11 cellular contexts compared by ENCODE assay signal in genomic region chr4:83387922-83388676, GRCh38. TPM values are rescaled to one million over a fixed set of nuclear protein-coding genes. Genes with fewer than 3 reads are reported as not detected.
DNase-seq lines count a peak whose midpoint lies in the region; ATAC-seq and TF ChIP-seq lines count a peak whose summit lies in the region.
"Had no signal": no experiment of that assay in that cellular context is flagged by ENCODE, and none has a peak within 500 bp of the region (broad histone marks: within the 10 kb centered on the region; RNA-seq: fewer than 3 reads in every experiment).

No MANE protein-coding gene starts in this region.

- H3K4me3 Mint-ChIP-seq in GM23338 = no peak overlapping the region
- H3K4me3 Mint-ChIP-seq in activated naive CD8-positive, alpha-beta T cell = no peak overlapping the region
- peak overlapping the region in 2 of 10 donors; percentile 13 to 45 for H3K4me3 Mint-ChIP-seq in naive thymus-derived CD8-positive, alpha-beta T cell

- H3K27ac ChIP-seq in GM23338 (ENCODE audit: low read depth) = no peak overlapping the region
- H3K27ac ChIP-seq: brain microvascular endothelial cell had no signal

- peaks cover 4% of the 10 kb centered on the region; the same call in 1 of the 2 replicates for H3F3A ChIP-seq in GM23338 (replicated peaks; ENCODE audit: low read depth)

- ATAC-seq in GM23338 (no peak), HG02759 (IDR thresholded peaks at IDR 0.05; ENCODE audit: unreplicated experiment) (no peak), HG03354 (IDR thresholded peaks at IDR 0.05; ENCODE audit: poor library complexity, severe bottlenecking, unreplicated experiment) (no peak)
- peak; percentile 84 for ATAC-seq in naive thymus-derived CD8-positive, alpha-beta T cell

- H3K9me2 ChIP-seq in GM23338 (ENCODE audit: insufficient read depth) = no peaks in the 10 kb centered on the region

- H3K4me3 ChIP-seq in GM23338 = no peak overlapping the region

- POLR2A ChIA-PET in naive thymus-derived CD8-positive, alpha-beta T cell (lab: Charles Lee) = interaction anchor here (0.7 kb wide), 1 partner anchor 11 kb away, joined by 5 read pairs; no protein-coding TSS in a partner anchor

- no peaks in the 10 kb centered on the region for H3K36me3 ChIP-seq in GM23338 (ENCODE audit: insufficient read depth)
- H3K36me3 ChIP-seq: brain microvascular endothelial cell had no signal

- H3K79me2 ChIP-seq in GM23338 (replicated peaks; ENCODE audit: insufficient read depth) = no peaks in the 10 kb centered on the region

- H3K9me3 Mint-ChIP-seq in GM23338 = 0 out of 3 replicates have a peak, but pooled peaks cover 6% of the 10 kb centered on the region
- H3K9me3 Mint-ChIP-seq in activated naive CD8-positive, alpha-beta T cell (ENCODE audit: low read depth) = no peaks in the 10 kb centered on the region
- no peaks in the 10 kb centered on the region for H3K9me3 Mint-ChIP-seq in naive thymus-derived CD8-positive, alpha-beta T cell

- no peak overlapping the region for H3K4me2 ChIP-seq in GM23338

- H2AFZ ChIP-seq in GM23338 = no peak overlapping the region

- H3K4me1 ChIP-seq in GM23338 (ENCODE audit: insufficient read depth) = peaks cover 41% of the 10 kb centered on the region

- peaks cover 49% of the 10 kb centered on the region for H3K4me1 Mint-ChIP-seq in GM23338
- peaks cover 22% of the 10 kb centered on the region for H3K4me1 Mint-ChIP-seq in activated naive CD8-positive, alpha-beta T cell (ENCODE audit: low read depth)
- peaks cover 7 to 37% (median 12%) of the 10 kb centered on the region in 4 donors for H3K4me1 Mint-ChIP-seq in naive thymus-derived CD8-positive, alpha-beta T cell

- H3K27ac Mint-ChIP-seq in GM23338 = no peak overlapping the region
- peak overlapping the region; percentile 79 for H3K27ac Mint-ChIP-seq in activated naive CD8-positive, alpha-beta T cell
- H3K27ac Mint-ChIP-seq in naive thymus-derived CD8-positive, alpha-beta T cell = peak overlapping the region; percentile 30 to 86 (median 70)

- TF ChIP-seq CTCF in GM23338 (conservative IDR thresholded peaks at IDR 0.05; ENCODE audit: low read depth in 2 of 2) = peak; percentile 29; a peak in 2 of 4 replicates

- H3K27me3 Mint-ChIP-seq in GM23338 (ENCODE audit: insufficient read depth, low read depth, poor library complexity) = peaks cover 39% of the 10 kb centered on the region
- H3K27me3 Mint-ChIP-seq in activated naive CD8-positive, alpha-beta T cell = no peaks in the 10 kb centered on the region
- H3K27me3 Mint-ChIP-seq in naive thymus-derived CD8-positive, alpha-beta T cell = no peaks in the 10 kb centered on the region

- peaks cover 48% of the 10 kb centered on the region for H3K27me3 ChIP-seq in GM23338 (ENCODE audit: insufficient read depth)
- H3K27me3 ChIP-seq: brain microvascular endothelial cell had no signal

- H3K36me3 Mint-ChIP-seq in GM23338 (ENCODE audit: low read depth) = no peaks in the 10 kb centered on the region; the same call in 2 of the 3 replicates
- H3K36me3 Mint-ChIP-seq in activated naive CD8-positive, alpha-beta T cell = no peaks in the 10 kb centered on the region
- H3K36me3 Mint-ChIP-seq in naive thymus-derived CD8-positive, alpha-beta T cell = no peaks in the 10 kb centered on the region

- no peaks in the 10 kb centered on the region for H4K20me1 ChIP-seq in GM23338 (replicated peaks; ENCODE audit: insufficient read depth)

- peak; percentile 40 for DNase-seq in GM23338 (ENCODE audit: low spot score)
- DNase-seq in OCI-M1 (lab: John Stamatoyannopoulos, UW) = peak; percentile 62
- DNase-seq in naive thymus-derived CD8-positive, alpha-beta T cell = peak in 9 of 10 donors; percentile 4 to 71 (median 39)
- no peak for DNase-seq in GM03348 (ENCODE audit: low spot score)
- DNase-seq in AG20443 (ENCODE audit: low spot score) = no peak
- DNase-seq: brain microvascular endothelial cell, left cardiac atrium, NCI-H1417 had no signal

TF ChIP-seq in GM23338, 12 proteins besides CTCF, POLR2A, EP300 and RAD21:
- TF ChIP-seq EZH2phosphoT487 (IDR thresholded peaks at IDR 0.05; ENCODE audit: unreplicated experiment) (no peak), STAT1 (IDR thresholded peaks at IDR 0.05; ENCODE audit: unreplicated experiment) (no peak)

RNA-seq across cellular contexts. Expression of gene HPSE, which starts 53.5 kb away (rescaled TPM):
- total RNA-seq in GM23338 (2014; rRNA removed; shearing (Covaris generic)) = 2.9 and 3.0 TPM in 2 replicates
- polyA plus RNA-seq in GM23338 (2016; fragmentation: Nextera tagmentation; extraction: Ambion mirVana) = 1.8 and 2.2 TPM in 2 replicates
- total RNA-seq in naive thymus-derived CD8-positive, alpha-beta T cell = 1 to 10 TPM; 5.0 to 5.3 TPM
- 1 to 10 TPM; 2.5 to 3.4 (median 2.9) TPM for polyA plus RNA-seq in naive thymus-derived CD8-positive, alpha-beta T cell

Comparison
In these comparisons a context has a peak if more than half of its experiments do, and no peak if none do; other contexts are left out.
1. ATAC-seq: peak in naive thymus-derived CD8-positive, alpha-beta T cell (2 of 2); none in GM23338 (single experiment), HG02759 (single experiment) and HG03354 (single experiment).
2. DNase-seq: peak in GM23338 (single experiment), OCI-M1 (single experiment) and naive thymus-derived CD8-positive, alpha-beta T cell (9 of 10); none in GM03348 (single experiment) and AG20443 (single experiment).